In genomic region chr10:77177161-77177560, GRCh38 we compare ENCODE assay signal across 27 cellular contexts.
"Had no signal": no experiment of that assay in that cellular context is flagged by ENCODE, and none has a peak within 500 bp of the region (broad histone marks: within the 10 kb centered on the region; RNA-seq: fewer than 3 reads in every experiment).

No MANE protein-coding gene starts in this region.

- H3K27me3 ChIP-seq: breast epithelium had no signal

- H3K4me1 ChIP-seq: breast epithelium had no signal

- H3K4me3 ChIP-seq: breast epithelium, SK-N-MC had no signal

- H3K9me3 ChIP-seq: breast epithelium had no signal

- H3K27ac ChIP-seq: breast epithelium, SK-N-MC, VCaP had no signal

- ATAC-seq: activated T-cell treated with anti-CD3 and anti-CD28 coated beads, Interleukin-2, amount 50 U/mL, for 4 hours; Panc1; Right ventricle myocardium inferior; T-cell had no signal

- DNase-seq: activated CD4-positive, alpha-beta memory T cell treated with anti-CD3 and anti-CD28 coated beads for 36 hours; activated CD4-positive, alpha-beta T cell treated with anti-CD3 and anti-CD28 coated beads, Interleukin-2, amount 10 ng/mL, durations not matched to agents 7 days and 5 days; activated CD4-positive, CD25-positive, alpha-beta regulatory T cell; activated CD8-positive, alpha-beta memory T cell treated with anti-CD3 and anti-CD28 coated beads for 24 hours; activated effector memory CD4-positive, alpha-beta T cell treated with anti-CD3 and anti-CD28 coated beads, Interleukin-2, amount 50 U/mL, for 16 hours; activated naive CD4-positive, alpha-beta T cell treated with Interleukin-2 at 50 U/mL for 16 hours; activated T-cell treated with anti-CD3 and anti-CD28 coated beads, Interleukin-2, amount 50 U/mL, for 4 hours; amygdala; caudate nucleus; KG1; NCI-H1092; NCI-H1930; NCI-H2171; NCI-H446 treated with DMSO at 0.1 percent for 48 hours; NCI-H524 treated with DMSO at 0.1 percent for 48 hours; NCI-H774; OCI-M1; RPMI8226; T-cell; T-helper 2 cell; T1000 had no signal

- H3K36me3 ChIP-seq: breast epithelium had no signal

- FAIRE-seq: TTC549 had no signal
